Comparison of ENCODE assay signal across 2 cellular contexts in the genomic region with DNA sequence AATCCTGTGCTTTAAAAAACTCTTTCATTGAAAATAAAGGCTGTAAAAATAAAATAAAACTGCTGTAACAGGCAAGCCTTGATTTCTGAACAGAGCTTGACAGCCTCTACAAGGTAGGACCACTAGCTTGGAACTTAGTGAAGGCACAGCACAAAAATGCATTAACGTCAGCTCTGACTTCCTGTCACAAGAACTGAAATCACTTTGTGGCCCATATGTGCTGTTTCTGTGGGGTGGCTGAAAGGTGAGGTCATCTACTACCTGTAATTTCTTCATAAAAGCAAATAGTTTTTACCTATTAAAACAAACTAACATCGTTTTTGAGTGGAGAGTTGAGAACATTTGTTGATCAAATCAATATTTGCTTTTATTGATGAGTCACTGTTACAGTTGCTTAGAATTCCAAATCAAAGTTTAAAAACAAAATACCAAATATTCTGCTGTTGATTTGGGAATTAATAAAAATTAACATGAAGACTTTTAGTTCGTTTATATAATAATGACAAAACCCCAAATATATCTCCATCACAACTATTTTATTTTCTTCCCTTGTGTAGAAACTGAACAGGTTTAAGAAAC.
A peak's percentile ranks its signal among the peaks of the same experiment; 100 is the strongest.
TF ChIP-seq lines count a peak whose summit lies in the region.

No MANE protein-coding gene starts in this region.

TF ChIP-seq in A549, 52 proteins besides CTCF, POLR2A, EP300 and RAD21 (continued from another document):
- peak; percentile 47; the same call in 1 of the 2 replicates for TF ChIP-seq NFE2L2 (conservative IDR thresholded peaks at IDR 0.05; ENCODE audit: low read length)
- TF ChIP-seq, protein P1, sequence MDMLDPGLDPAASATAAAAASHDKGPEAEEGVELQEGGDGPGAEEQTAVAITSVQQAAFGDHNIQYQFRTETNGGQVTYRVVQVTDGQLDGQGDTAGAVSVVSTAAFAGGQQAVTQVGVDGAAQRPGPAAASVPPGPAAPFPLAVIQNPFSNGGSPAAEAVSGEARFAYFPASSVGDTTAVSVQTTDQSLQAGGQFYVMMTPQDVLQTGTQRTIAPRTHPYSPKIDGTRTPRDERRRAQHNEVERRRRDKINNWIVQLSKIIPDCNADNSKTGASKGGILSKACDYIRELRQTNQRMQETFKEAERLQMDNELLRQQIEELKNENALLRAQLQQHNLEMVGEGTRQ (IDR thresholded peaks at IDR 0.05), result no peak

TF ChIP-seq in IMR-90, 13 proteins besides CTCF, POLR2A, EP300 and RAD21 (continued from another document):
- TF ChIP-seq, protein P2, sequence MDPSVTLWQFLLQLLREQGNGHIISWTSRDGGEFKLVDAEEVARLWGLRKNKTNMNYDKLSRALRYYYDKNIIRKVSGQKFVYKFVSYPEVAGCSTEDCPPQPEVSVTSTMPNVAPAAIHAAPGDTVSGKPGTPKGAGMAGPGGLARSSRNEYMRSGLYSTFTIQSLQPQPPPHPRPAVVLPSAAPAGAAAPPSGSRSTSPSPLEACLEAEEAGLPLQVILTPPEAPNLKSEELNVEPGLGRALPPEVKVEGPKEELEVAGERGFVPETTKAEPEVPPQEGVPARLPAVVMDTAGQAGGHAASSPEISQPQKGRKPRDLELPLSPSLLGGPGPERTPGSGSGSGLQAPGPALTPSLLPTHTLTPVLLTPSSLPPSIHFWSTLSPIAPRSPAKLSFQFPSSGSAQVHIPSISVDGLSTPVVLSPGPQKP (IDR thresholded peaks at IDR 0.05; ENCODE audit: borderline replicate concordance, low read depth, low read length), result no peak
